In genomic region chr5:31638286-31638685, GRCh38 we compare ENCODE assay signal across 8 cellular contexts. TPM values are rescaled to one million over a fixed set of nuclear protein-coding genes. Genes with fewer than 3 reads are reported as not detected.
DNase-seq lines count a peak whose midpoint lies in the region; ATAC-seq and TF ChIP-seq lines count a peak whose summit lies in the region.

No MANE protein-coding gene starts in this region.

- H3K9ac ChIP-seq in neural progenitor cell, result no peak overlapping the region

- peak; percentile 71 for DNase-seq in Right ventricle myocardium superior
- no peak for DNase-seq in cardiac septum (ENCODE audit: low spot score)
- DNase-seq in MG63, result no peak
- DNase-seq in effector memory CD8-positive, alpha-beta T cell, result no peak
- peak; percentile 25 for DNase-seq in neural progenitor cell (ENCODE audit: low spot score)
- DNase-seq in OCI-M2 (lab: John Stamatoyannopoulos, UW; ENCODE audit: unreplicated experiment), result no peak
- DNase-seq in EL, result no peak

- peak overlapping the region in 1 of 2 donors; percentile 78 for H3K27ac Mint-ChIP-seq in effector memory CD8-positive, alpha-beta T cell
- H3K27ac Mint-ChIP-seq in neural progenitor cell, result peak overlapping the region; percentile 61

- H3K4me3 Mint-ChIP-seq in effector memory CD8-positive, alpha-beta T cell, result peak overlapping the region; percentile 83 to 87
- peak overlapping the region; percentile 93 for H3K4me3 Mint-ChIP-seq in neural progenitor cell

- H3K4me2 ChIP-seq in neural progenitor cell, result peak overlapping the region; percentile 100

- H3F3A ChIP-seq in neural progenitor cell (ENCODE audit: low read depth), result peaks cover 44% of the 10 kb centered on the region

- H3K4me3 ChIP-seq in MG63 (peak overlapping the region; percentile 58), neural progenitor cell (peak overlapping the region; percentile 71)

- H3K9me3 ChIP-seq in MG63 (no peaks in the 10 kb centered on the region), neural progenitor cell (ENCODE audit: low read depth) (no peaks in the 10 kb centered on the region)

- ATAC-seq in Right ventricle myocardium superior (ENCODE audit: poor library complexity), result peak; percentile 1
- ATAC-seq in effector memory CD8-positive, alpha-beta T cell (replicated peaks), result peak; percentile 11
- ATAC-seq in GM18520 (IDR thresholded peaks at IDR 0.05; ENCODE audit: unreplicated experiment), result no peak

- H3K36me3 ChIP-seq in MG63 (no peaks in the 10 kb centered on the region), neural progenitor cell (no peaks in the 10 kb centered on the region)

- H3K27ac ChIP-seq in neural progenitor cell, result no peak overlapping the region

- H3K36me3 Mint-ChIP-seq in effector memory CD8-positive, alpha-beta T cell (ENCODE audit: insufficient read depth), result no peaks in the 10 kb centered on the region
- H3K36me3 Mint-ChIP-seq in neural progenitor cell, result no peaks in the 10 kb centered on the region

- no peaks in the 10 kb centered on the region for H3K9me3 Mint-ChIP-seq in effector memory CD8-positive, alpha-beta T cell
- H3K9me3 Mint-ChIP-seq in neural progenitor cell, result no peaks in the 10 kb centered on the region

- H3K4me1 Mint-ChIP-seq in effector memory CD8-positive, alpha-beta T cell (ENCODE audit: low read depth in 2 of 2), result peaks cover 8 to 11% of the 10 kb centered on the region in 2 donors
- H3K4me1 Mint-ChIP-seq in neural progenitor cell, result peaks cover 15% of the 10 kb centered on the region

- intact Hi-C loops in Right ventricle myocardium superior (cut with DNase I) (loop anchor here (2.0 kb wide), 1 partner anchor 41 kb away; no protein-coding TSS in a partner anchor), cardiac septum (cut with DNase I) (loop anchor here (2.0 to 5.0 kb wide), 2 partner anchors 34 to 55 kb away; no protein-coding TSS in a partner anchor)

- no peaks in the 10 kb centered on the region for H4K20me1 ChIP-seq in neural progenitor cell (ENCODE audit: low read depth)

- peaks cover 25 to 33% of the 10 kb centered on the region in 2 donors for H3K27me3 Mint-ChIP-seq in effector memory CD8-positive, alpha-beta T cell
- peaks cover 9% of the 10 kb centered on the region for H3K27me3 Mint-ChIP-seq in neural progenitor cell (ENCODE audit: insufficient read depth, low read depth)

- no peak for TF ChIP-seq CTCF in neural progenitor cell (IDR thresholded peaks at IDR 0.05)

- no peaks in the 10 kb centered on the region for H3K79me2 ChIP-seq in neural progenitor cell (ENCODE audit: low read depth)

- peaks cover 11% of the 10 kb centered on the region for H3K4me1 ChIP-seq in neural progenitor cell

- no peaks in the 10 kb centered on the region for H3K27me3 ChIP-seq in MG63
- H3K27me3 ChIP-seq in neural progenitor cell, result peaks cover 32% of the 10 kb centered on the region

- peak overlapping the region; percentile 98 for H2AFZ ChIP-seq in neural progenitor cell (replicated peaks)

RNA-seq across cellular contexts. Expression of gene PDZD2, which starts 0.6 kb away (rescaled TPM):
- total RNA-seq in Right ventricle myocardium superior (81.5 TPM), cardiac septum (67.1 TPM), neural progenitor cell (ENCODE audit: low replicate concordance) (1.1 and 1.4 TPM in 2 replicates)
- total RNA-seq in MG63 (2014; rRNA removed; shearing (Covaris generic); ENCODE audit: low replicate concordance), result 0.13 TPM in 1 of 2 replicates, not detected in the other

Comparison
In these comparisons a context has a peak if more than half of its experiments do, and no peak if none do; other contexts are left out.
1. DNase-seq: peak in Right ventricle myocardium superior (single experiment) and neural progenitor cell (single experiment); none in cardiac septum (single experiment), MG63 (single experiment), effector memory CD8-positive, alpha-beta T cell (0 of 3), OCI-M2 (single experiment) and EL (single experiment).
2. RNA of gene PDZD2, which starts 0.6 kb away (total RNA-seq): 81.5 TPM in Right ventricle myocardium superior (single experiment) and 67.1 TPM in cardiac septum (single experiment); 1.1 to 1.4 TPM in neural progenitor cell and 0.13 TPM in MG63; every median in the first group is over 10 times any median in the second.